ENCODE assay signal across 15 cellular contexts in genomic region chr11:111668980-111669379, GRCh38.
A peak's percentile ranks its signal among the peaks of the same experiment; 100 is the strongest.
DNase-seq lines count a peak whose midpoint lies in the region; ATAC-seq lines count a peak whose summit lies in the region.
"Had no signal": no experiment of that assay in that cellular context is flagged by ENCODE, and none has a peak within 500 bp of the region (broad histone marks: within the 10 kb centered on the region; RNA-seq: fewer than 3 reads in every experiment).

No MANE protein-coding gene starts in this region.

- no peak overlapping the region for H3K4me3 Mint-ChIP-seq in activated CD4-positive, alpha-beta T cell treated with anti-CD3 and anti-CD28 coated beads for 36 hours
- no peak overlapping the region for H3K4me3 Mint-ChIP-seq in stimulated activated effector memory CD8-positive, alpha-beta T cell treated with anti-CD3 and anti-CD28 coated beads, Interleukin-12 subunit alpha, Interleukin-12 subunit beta, amount 100 ng/mL, for 72 hours
- H3K4me3 Mint-ChIP-seq: B cell; CD4-positive, alpha-beta T cell; CD8-positive, alpha-beta T cell had no signal

- intact Hi-C loops in activated CD4-positive, alpha-beta T cell treated with anti-CD3 and anti-CD28 coated beads for 36 hours (cut with DNase I, micrococcal nuclease): no loop called here

- no peak overlapping the region for H3K27ac Mint-ChIP-seq in activated CD4-positive, alpha-beta T cell treated with anti-CD3 and anti-CD28 coated beads for 36 hours
- H3K27ac Mint-ChIP-seq in stimulated activated effector memory CD8-positive, alpha-beta T cell treated with anti-CD3 and anti-CD28 coated beads, Interleukin-12 subunit alpha, Interleukin-12 subunit beta, amount 100 ng/mL, for 72 hours: no peak overlapping the region
- H3K27ac Mint-ChIP-seq: B cell; CD4-positive, alpha-beta T cell; CD8-positive, alpha-beta T cell had no signal

- CTCF ChIA-PET in activated CD4-positive, alpha-beta T cell treated with anti-CD3 and anti-CD28 coated beads for 36 hours (lab: Charles Lee): interaction anchor here (0.6 to 1.1 kb wide), 2 partner anchors 10 to 108 kb away, joined by 3 to 6 read pairs; no protein-coding TSS in a partner anchor

- no peaks in the 10 kb centered on the region for H3K27me3 Mint-ChIP-seq in activated CD4-positive, alpha-beta T cell treated with anti-CD3 and anti-CD28 coated beads for 36 hours
- H3K27me3 Mint-ChIP-seq: B cell; CD4-positive, alpha-beta T cell had no signal

- peak; percentile 39 for ATAC-seq in activated CD4-positive, alpha-beta T cell treated with anti-CD3 and anti-CD28 coated beads for 36 hours
- peak; percentile 51 for ATAC-seq in stimulated activated effector memory CD8-positive, alpha-beta T cell treated with anti-CD3 and anti-CD28 coated beads, Interleukin-12 subunit alpha, Interleukin-12 subunit beta, amount 100 ng/mL, for 72 hours
- no peak for ATAC-seq in HG02938 (IDR thresholded peaks at IDR 0.05; ENCODE audit: unreplicated experiment)
- ATAC-seq: A549; CD8-positive, alpha-beta T cell; GM12878 had no signal

- H3K9me3 Mint-ChIP-seq in activated CD4-positive, alpha-beta T cell treated with anti-CD3 and anti-CD28 coated beads for 36 hours (ENCODE audit: low read depth): no peaks in the 10 kb centered on the region
- no peaks in the 10 kb centered on the region for H3K9me3 Mint-ChIP-seq in stimulated activated effector memory CD8-positive, alpha-beta T cell treated with anti-CD3 and anti-CD28 coated beads, Interleukin-12 subunit alpha, Interleukin-12 subunit beta, amount 100 ng/mL, for 72 hours
- H3K9me3 Mint-ChIP-seq: CD4-positive, alpha-beta T cell; CD8-positive, alpha-beta T cell had no signal

- POLR2A ChIA-PET in activated CD4-positive, alpha-beta T cell treated with anti-CD3 and anti-CD28 coated beads for 36 hours (lab: Charles Lee): no interaction called here

- H3K4me1 Mint-ChIP-seq in activated CD4-positive, alpha-beta T cell treated with anti-CD3 and anti-CD28 coated beads for 36 hours: peaks cover 12% of the 10 kb centered on the region
- H3K4me1 Mint-ChIP-seq in stimulated activated effector memory CD8-positive, alpha-beta T cell treated with anti-CD3 and anti-CD28 coated beads, Interleukin-12 subunit alpha, Interleukin-12 subunit beta, amount 100 ng/mL, for 72 hours: peaks cover 10% of the 10 kb centered on the region
- H3K4me1 Mint-ChIP-seq: B cell had no signal

- peaks cover 7% of the 10 kb centered on the region for H3K36me3 Mint-ChIP-seq in activated CD4-positive, alpha-beta T cell treated with anti-CD3 and anti-CD28 coated beads for 36 hours (ENCODE audit: low read depth)
- peaks cover 5% of the 10 kb centered on the region for H3K36me3 Mint-ChIP-seq in stimulated activated effector memory CD8-positive, alpha-beta T cell treated with anti-CD3 and anti-CD28 coated beads, Interleukin-12 subunit alpha, Interleukin-12 subunit beta, amount 100 ng/mL, for 72 hours

- DNase-seq in activated CD4-positive, alpha-beta T cell treated with anti-CD3 and anti-CD28 coated beads for 36 hours: no peak
- DNase-seq in activated CD4-positive, alpha-beta T cell treated with anti-CD3 and anti-CD28 coated beads, Interleukin-2, amount 50 U/mL, for 4 hours: no peak
- DNase-seq in stimulated activated effector memory CD8-positive, alpha-beta T cell treated with anti-CD3 and anti-CD28 coated beads, Interleukin-12 subunit alpha, Interleukin-12 subunit beta, amount 100 ng/mL, for 72 hours (ENCODE audit: low spot score in 2 of 2): no peak
- no peak for DNase-seq in epidermal melanocyte (ENCODE audit: insufficient read length, low spot score)
- DNase-seq: AML-193; Caco-2; Calu3; CD4-positive, alpha-beta T cell; CD8-positive, alpha-beta T cell; DMS79 treated with DMSO at 0.1 percent for 48 hours; GDM1 had no signal
